Comparison of ENCODE assay signal across 25 cellular contexts in genomic region chr5:82570-82969, GRCh38. TPM values are rescaled to one million over a fixed set of nuclear protein-coding genes. Genes with fewer than 3 reads are reported as not detected.
DNase-seq lines count a peak whose midpoint lies in the region; FAIRE-seq and TF ChIP-seq lines count a peak whose summit lies in the region.
"Had no signal": no experiment of that assay in that cellular context is flagged by ENCODE, and none has a peak within 500 bp of the region (broad histone marks: within the 10 kb centered on the region; RNA-seq: fewer than 3 reads in every experiment).

No MANE protein-coding gene starts in this region.

- peak overlapping the region; percentile 67 for H4K5ac ChIP-seq in H1 (ENCODE audit: insufficient read length, low read depth, low read length)

- no peaks in the 10 kb centered on the region for H3K27me3 Mint-ChIP-seq in Caco-2 (ENCODE audit: insufficient read depth, unreplicated experiment)
- H3K27me3 Mint-ChIP-seq in neural crest cell (ENCODE audit: low read depth), result peaks cover 40% of the 10 kb centered on the region
- H3K27me3 Mint-ChIP-seq in MCF 10A (ENCODE audit: insufficient read depth, unreplicated experiment), result peaks cover 73% of the 10 kb centered on the region

- H3K9ac ChIP-seq in HUES48 (ENCODE audit: low read depth, low read length), result no peak overlapping the region
- H3K9ac ChIP-seq in H1 (replicated peaks in 1 of 4; ENCODE audit: extremely low read depth in 1 of 4, low read depth in 3 of 4, low read length in 3 of 4), result no peak overlapping the region
- H3K9ac ChIP-seq: GM23248 had no signal

- H3K56ac ChIP-seq in H1 (replicated peaks; ENCODE audit: insufficient read length, low read depth, low read length), result no peak overlapping the region

- H3K9me3 Mint-ChIP-seq in Caco-2 (ENCODE audit: unreplicated experiment) (no peaks in the 10 kb centered on the region), neural crest cell (no peaks in the 10 kb centered on the region), MCF 10A (ENCODE audit: unreplicated experiment) (no peaks in the 10 kb centered on the region)
- H3K9me3 Mint-ChIP-seq: activated naive CD4-positive, alpha-beta T cell treated with anti-CD3 and anti-CD28 coated beads, Interleukin-2, amount 50 U/mL, for 24 hours had no signal

- H2BK15ac ChIP-seq in H1 (ENCODE audit: low read length), result no peak overlapping the region

- H3K4ac ChIP-seq in H1 (replicated peaks; ENCODE audit: insufficient read length, low read depth, low read length), result no peak overlapping the region

- H3K4me3 Mint-ChIP-seq in Caco-2 (ENCODE audit: unreplicated experiment), result peak overlapping the region; percentile 47
- H3K4me3 Mint-ChIP-seq in neural crest cell, result no peak overlapping the region
- no peak overlapping the region for H3K4me3 Mint-ChIP-seq in MCF 10A (ENCODE audit: unreplicated experiment)
- H3K4me3 Mint-ChIP-seq: activated naive CD4-positive, alpha-beta T cell treated with anti-CD3 and anti-CD28 coated beads, Interleukin-2, amount 50 U/mL, for 24 hours; naive B cell had no signal

- H4K8ac ChIP-seq in H1 (ENCODE audit: extremely low read depth, insufficient read depth, low read length), result no peak overlapping the region

- H3K27ac ChIP-seq in HUES48 (ENCODE audit: low read depth, low read length) (peak overlapping the region; percentile 39), H1 (ENCODE audit: low read depth, low read length) (no peak overlapping the region; the same call in 1 of the 2 replicates), transverse colon (no peak overlapping the region), PC-9 (no peak overlapping the region)
- H3K27ac ChIP-seq: dorsolateral prefrontal cortex, GM23248, heart left ventricle, pancreas, right lobe of liver had no signal

- peak overlapping the region; percentile 92 for H4K91ac ChIP-seq in H1 (replicated peaks; ENCODE audit: insufficient read length, low read length)

- H3K18ac ChIP-seq in H1 (ENCODE audit: extremely low read depth, low read length), result peak overlapping the region; percentile 87

- peak overlapping the region; percentile 87 for H2BK5ac ChIP-seq in H1 (ENCODE audit: low read depth, low read length)

- TF ChIP-seq POLR2A in H1 (IDR thresholded peaks at IDR 0.05; ENCODE audit: control extremely low read depth in 1 of 2, low read depth in 2 of 2, low read length in 2 of 2) (no peak), transverse colon (IDR thresholded peaks at IDR 0.05) (no peak)

- H2AFZ ChIP-seq in H1 (ENCODE audit: low read length) (no peak overlapping the region), PC-9 (no peak overlapping the region)
- H2AFZ ChIP-seq: GM23248 had no signal

- H3K36me3 Mint-ChIP-seq in Caco-2 (ENCODE audit: insufficient read depth, unreplicated experiment), result no peaks in the 10 kb centered on the region
- H3K36me3 Mint-ChIP-seq in neural crest cell (ENCODE audit: low read depth), result no peaks in the 10 kb centered on the region
- H3K36me3 Mint-ChIP-seq in MCF 10A (ENCODE audit: insufficient read depth, unreplicated experiment), result no peaks in the 10 kb centered on the region
- H3K36me3 Mint-ChIP-seq: activated naive CD4-positive, alpha-beta T cell treated with anti-CD3 and anti-CD28 coated beads, Interleukin-2, amount 50 U/mL, for 24 hours had no signal

- no peak overlapping the region for H3K23ac ChIP-seq in H1 (ENCODE audit: insufficient read length)

- TF ChIP-seq CTCF in Caco-2 (IDR thresholded peaks at IDR 0.05; ENCODE audit: insufficient read depth in 1 of 2, low read depth in 1 of 2, low read length in 1 of 2, severe bottlenecking in 1 of 2, unreplicated experiment in 1 of 2), result no peak
- TF ChIP-seq CTCF in H1 (IDR thresholded peaks at IDR 0.05; ENCODE audit: control extremely low read depth in 1 of 3, insufficient read depth in 1 of 3, low read depth in 1 of 3, low read length in 3 of 3), result no peak
- no peak for TF ChIP-seq CTCF in neural crest cell (conservative IDR thresholded peaks at IDR 0.05)
- no peak for TF ChIP-seq CTCF in MCF 10A (IDR thresholded peaks at IDR 0.05; ENCODE audit: unreplicated experiment)
- TF ChIP-seq CTCF in transverse colon (IDR thresholded peaks at IDR 0.05), result no peak
- TF ChIP-seq CTCF in PC-9 (conservative IDR thresholded peaks at IDR 0.05), result no peak

- H2BK120ac ChIP-seq in H1 (replicated peaks; ENCODE audit: low read depth, low read length), result peak overlapping the region; percentile 21

- H4K20me1 ChIP-seq in H1 (replicated peaks in 1 of 2; ENCODE audit: control insufficient read depth in 1 of 2, insufficient read depth in 2 of 2, low read length in 2 of 2), result peaks cover 0 to 2% of the 10 kb centered on the region in 2 experiments
- no peaks in the 10 kb centered on the region; the same call in 1 of the 2 replicates for H4K20me1 ChIP-seq in PC-9 (ENCODE audit: insufficient read depth)

- TF ChIP-seq EP300 in H1 (IDR thresholded peaks at IDR 0.05; ENCODE audit: borderline replicate concordance in 1 of 2, low read depth in 2 of 2, low read length in 2 of 2) (no peak), transverse colon (IDR thresholded peaks at IDR 0.05; ENCODE audit: low read depth) (no peak)

- no peak for TF ChIP-seq RAD21 in H1 (IDR thresholded peaks at IDR 0.05 in 1 of 2, conservative IDR thresholded peaks at IDR 0.05 in 1 of 2; ENCODE audit: low read depth in 2 of 2, low read length in 2 of 2)

- H3K4me2 ChIP-seq in H1 (ENCODE audit: insufficient read depth in 1 of 2, low read depth in 2 of 2, low read length in 2 of 2) (peak overlapping the region; percentile 42 to 64), PC-9 (no peak overlapping the region)

- intact Hi-C loops in Caco-2 (cut with micrococcal nuclease; ENCODE audit: unreplicated experiment) (no loop called here), MCF 10A (cut with micrococcal nuclease) (no loop called here), transverse colon (cut with DNase I; ENCODE audit: low total_unique reads) (no loop called here), PC-9 (cut with micrococcal nuclease; ENCODE audit: unreplicated experiment) (no loop called here)

- POLR2A ChIA-PET in Caco-2 (lab: Charles Lee) (interaction anchor here (1.0 kb wide), 2 partner anchors 9 to 189 kb away, joined by 4 read pairs; partner anchors contain the start of genes PDCD6 and PLEKHG4B), H1 (lab: Charles Lee; ENCODE audit: partially characterized antibody) (interaction anchor here (0.7 to 5.2 kb wide), 7 partner anchors 8 to 45 kb away, joined by 3 to 65 read pairs (median 4); partner anchors contain the start of gene PLEKHG4B), MCF 10A (lab: Yijun Ruan, JAX) (no interaction called here), PC-9 (lab: Charles Lee; ENCODE audit: unreplicated experiment) (interaction anchor here (0.7 kb wide), 1 partner anchor 239 kb away, joined by 3 read pairs; no protein-coding TSS in a partner anchor)

- peak overlapping the region; percentile 16; the same call in 1 of the 2 replicates for H2BK20ac ChIP-seq in H1 (ENCODE audit: low read length)

- peaks cover 28% of the 10 kb centered on the region for H3K4me1 ChIP-seq in Caco-2
- H3K4me1 ChIP-seq in HUES48 (ENCODE audit: control insufficient read depth, insufficient read depth, low read length), result peaks cover 20% of the 10 kb centered on the region
- peaks cover 3 to 29% (median 19%) of the 10 kb centered on the region in 4 experiments for H3K4me1 ChIP-seq in H1 (replicated peaks in 1 of 4; ENCODE audit: control insufficient read depth in 3 of 4, insufficient read depth in 4 of 4, low read length in 3 of 4)
- H3K4me1 ChIP-seq in transverse colon, result no peaks in the 10 kb centered on the region
- H3K4me1 ChIP-seq in PC-9 (replicated peaks; ENCODE audit: insufficient read depth), result no peaks in the 10 kb centered on the region
- H3K4me1 ChIP-seq: pancreas, right lobe of liver had no signal

- no peak for DNase-seq in Caco-2
- DNase-seq in H1 (ENCODE audit: low read depth in 1 of 2, low spot score in 2 of 2), result no peak
- no peak for DNase-seq in neural crest cell (ENCODE audit: low read depth, low spot score)
- DNase-seq in MCF 10A (ENCODE audit: unreplicated experiment), result no peak
- DNase-seq in transverse colon, result no peak
- no peak for DNase-seq in NCI-H524 (lab: John Stamatoyannopoulos, UW)
- no peak for DNase-seq in PC-9
- DNase-seq: activated CD4-positive, alpha-beta T cell treated with anti-CD3 and anti-CD28 coated beads for 48 hours; DMS79; dorsolateral prefrontal cortex; GM23248; heart left ventricle; left colon; naive B cell; NCI-H1105 treated with DMSO at 0.1 percent for 48 hours; NK-92 treated with Interleukin-12 subunit alpha and Interleukin-12 subunit beta, amount 100 ng/mL, for 24 hours; right lobe of liver; stimulated activated CD4-positive, alpha-beta T cell treated with anti-CD3 and anti-CD28 coated beads, Interleukin-4, amount 100 ng/mL, for 4 hours; stimulated activated naive CD4-positive, alpha-beta T cell had no signal

- CTCF ChIA-PET in Caco-2 (lab: Charles Lee), result interaction anchor here (1.0 to 1.3 kb wide), 2 partner anchors 9 to 105 kb away, joined by 3 to 5 read pairs; partner anchors contain the start of gene PLEKHG4B
- CTCF ChIA-PET in H1 (lab: Charles Lee; ENCODE audit: partially characterized antibody), result no interaction called here
- CTCF ChIA-PET in MCF 10A (lab: Yijun Ruan, JAX), result no interaction called here
- CTCF ChIA-PET in PC-9 (lab: Charles Lee), result no interaction called here

- WGBS in H1 (ENCODE audit: extremely low coverage in 1 of 2, insufficient coverage in 1 of 2, insufficient read length in 1 of 2, insufficient replicate concordance in 2 of 2, low coverage in 1 of 2, low lambda C conversion rate in 2 of 2, missing lambda C conversion rate in 1 of 2), 2 experiments, result 43% methylated on average over 10 of the region's 10 CpGs; no CpG with 5 or more reads in 1 of the 2 experiments
- WGBS in transverse colon (ENCODE audit: low coverage in 1 of 2), 2 donors, result 60 to 64% methylated on average over 6 to 10 of the region's 10 CpGs

- no peak overlapping the region for H3K14ac ChIP-seq in H1 (ENCODE audit: insufficient read length)

- no peaks in the 10 kb centered on the region for H3K79me2 ChIP-seq in H1 (ENCODE audit: control insufficient read depth in 1 of 2, insufficient read depth in 2 of 2, low read length in 2 of 2)
- no peaks in the 10 kb centered on the region for H3K79me2 ChIP-seq in PC-9 (ENCODE audit: low read depth)

- no peak for FAIRE-seq in H1 (lab: Jason Lieb, UNC)
- FAIRE-seq: pancreas had no signal

- H3K27me3 ChIP-seq in Caco-2 (replicated peaks; ENCODE audit: control insufficient read depth, insufficient read depth, low read length), result no peaks in the 10 kb centered on the region
- H3K27me3 ChIP-seq in HUES48 (ENCODE audit: control insufficient read depth, insufficient read depth, low read length), result no peaks in the 10 kb centered on the region
- no peaks in the 10 kb centered on the region; a peak in 1 of 7 replicates for H3K27me3 ChIP-seq in H1 (replicated peaks in 1 of 4; ENCODE audit: control insufficient read depth in 3 of 4, extremely low read depth in 1 of 4, insufficient read depth in 3 of 4, low read length in 3 of 4)
- peaks cover 12% of the 10 kb centered on the region for H3K27me3 ChIP-seq in transverse colon
- H3K27me3 ChIP-seq in PC-9 (ENCODE audit: insufficient read depth, low read depth), result peaks cover 78% of the 10 kb centered on the region
- H3K27me3 ChIP-seq: pancreas, right lobe of liver had no signal

- in situ Hi-C loops in transverse colon (cut with MboI; ENCODE audit: low pct_ligation_motif_present in 1 of 4, low pct_unique_long_range_greater_than_20kb in 1 of 4, low sequenced_read_pairs in 3 of 4), result no loop called here

- H3K36me3 ChIP-seq in Caco-2 (ENCODE audit: control insufficient read depth, insufficient read depth, low read length) (no peaks in the 10 kb centered on the region), HUES48 (ENCODE audit: control insufficient read depth, insufficient read depth, low read length) (no peaks in the 10 kb centered on the region), H1 (ENCODE audit: control insufficient read depth in 2 of 4, insufficient read depth in 4 of 4, low read length in 3 of 4) (no peaks in the 10 kb centered on the region), transverse colon (no peaks in the 10 kb centered on the region), PC-9 (ENCODE audit: low read depth) (no peaks in the 10 kb centered on the region)
- H3K36me3 ChIP-seq: heart left ventricle, pancreas, right lobe of liver had no signal

- H3K4me1 Mint-ChIP-seq in Caco-2 (ENCODE audit: low read depth, unreplicated experiment), result peaks cover 53% of the 10 kb centered on the region
- peaks cover 37% of the 10 kb centered on the region for H3K4me1 Mint-ChIP-seq in neural crest cell
- no peaks in the 10 kb centered on the region for H3K4me1 Mint-ChIP-seq in MCF 10A (ENCODE audit: insufficient read depth, unreplicated experiment)
- H3K4me1 Mint-ChIP-seq: activated naive CD4-positive, alpha-beta T cell treated with anti-CD3 and anti-CD28 coated beads, Interleukin-2, amount 50 U/mL, for 24 hours had no signal

- BruUV-seq in Caco-2 (replicated peaks; lab: Mats Ljungman, UMichigan) (TSS peak; percentile 90), MCF 10A (replicated peaks; lab: Mats Ljungman, UMichigan) (no TSS peak), PC-9 (replicated peaks; lab: Mats Ljungman, UMichigan) (no TSS peak)

- H3K9me2 ChIP-seq in PC-9 (ENCODE audit: insufficient read depth), result no peaks in the 10 kb centered on the region

- peak overlapping the region; percentile 91 for H3K27ac Mint-ChIP-seq in Caco-2 (ENCODE audit: unreplicated experiment)
- H3K27ac Mint-ChIP-seq in neural crest cell (ENCODE audit: unreplicated experiment), result peak overlapping the region; percentile 44
- H3K27ac Mint-ChIP-seq in MCF 10A (ENCODE audit: low read depth, unreplicated experiment), result no peak overlapping the region
- H3K27ac Mint-ChIP-seq: activated naive CD4-positive, alpha-beta T cell treated with anti-CD3 and anti-CD28 coated beads, Interleukin-2, amount 50 U/mL, for 24 hours had no signal

- H3K23me2 ChIP-seq in H1 (ENCODE audit: low read depth, low read length), result no peaks in the 10 kb centered on the region

- H3K9me3 ChIP-seq in Caco-2 (no peaks in the 10 kb centered on the region), HUES48 (ENCODE audit: control insufficient read depth, insufficient read depth, low read length) (no peaks in the 10 kb centered on the region), H1 (ENCODE audit: insufficient read depth in 2 of 2, low read depth in 1 of 2, low read length in 1 of 2) (no peaks in the 10 kb centered on the region), transverse colon (no peaks in the 10 kb centered on the region), PC-9 (ENCODE audit: insufficient read depth, low read depth) (no peaks in the 10 kb centered on the region)
- H3K9me3 ChIP-seq: heart left ventricle, pancreas, right lobe of liver had no signal

- H2BK12ac ChIP-seq in H1 (ENCODE audit: low read depth, low read length), result peak overlapping the region; percentile 92

- no peaks in the 10 kb centered on the region for H3F3A ChIP-seq in PC-9 (ENCODE audit: insufficient read depth, low read depth)

- peaks cover 2% of the 10 kb centered on the region; the same call in 1 of the 2 replicates for H3K79me1 ChIP-seq in H1 (ENCODE audit: low read depth, low read length)

- no peak overlapping the region for H3K4me3 ChIP-seq in Caco-2 (ENCODE audit: low read depth, low read length)
- peak overlapping the region; percentile 16; the same call in 1 of the 2 replicates for H3K4me3 ChIP-seq in HUES48 (ENCODE audit: low read depth, low read length)
- peak overlapping the region in 3 of 4 experiments; percentile 27 to 41 (median 29); a peak in 3 of 8 replicates for H3K4me3 ChIP-seq in H1 (ENCODE audit: extremely low read depth in 1 of 4, insufficient read depth in 2 of 4, low read depth in 3 of 4, low read length in 4 of 4)
- no peak overlapping the region for H3K4me3 ChIP-seq in transverse colon
- H3K4me3 ChIP-seq in PC-9, result no peak overlapping the region
- H3K4me3 ChIP-seq: dorsolateral prefrontal cortex, GM23248, heart left ventricle, pancreas, right lobe of liver had no signal

- peak overlapping the region; percentile 45 for H2AK5ac ChIP-seq in H1 (ENCODE audit: low read depth, low read length)

RNA-seq across cellular contexts. Expression of gene PLEKHG4B, which starts 9.4 kb away (rescaled TPM):
- total RNA-seq in Caco-2 (2022), result 15.0 TPM in 2 replicates
- total RNA-seq in H1 (2021; fragmentation: NEBNext Ultra II Directional; extraction: Animal tissue kit (Norgen Biotek cat#: 25700)), result 42.9 and 43.6 TPM in 2 replicates
- 31.1 and 35.1 TPM in 2 replicates for polyA plus RNA-seq in H1 (2011; rRNA removed)
- polyA plus RNA-seq in H1 (2011; cell fraction: cytosol; rRNA removed), result 27.6 TPM
- 88.3 TPM for polyA plus RNA-seq in H1 (2011; cell fraction: nucleus; rRNA removed)
- 26.7 to 37.9 TPM (median 36.4 TPM) in 4 replicates for polyA plus RNA-seq in H1 (2012, experiment 1 of 2)
- 21.7 TPM for polyA plus RNA-seq in H1 (2012, experiment 2 of 2)
- polyA plus RNA-seq in H1 (2013, experiment 1 of 2), result 30.4 TPM
- polyA plus RNA-seq in H1 (2013, experiment 2 of 2), result 26.1 TPM
- 22.7 and 25.5 TPM in 2 replicates for polyA minus RNA-seq in H1 (2011; rRNA and poly(A)+ RNA removed)
- 19.9 TPM for polyA minus RNA-seq in H1 (2011; cell fraction: cytosol; rRNA and poly(A)+ RNA removed)
- polyA minus RNA-seq in H1 (2011; cell fraction: nucleus; rRNA and poly(A)+ RNA removed), result 28.8 TPM
- 21.7 and 22.0 TPM in 2 replicates for total RNA-seq in neural crest cell
- not detected in 2 replicates for total RNA-seq in MCF 10A (2022)
- under 1 TPM in 3 of 4 donors, not detected in 1; under 0.01 to 0.40 (median under 0.01) TPM for total RNA-seq in transverse colon
- total RNA-seq in PC-9 (2021), result not detected in 2 replicates
- total RNA-seq: GM23248; mesenteric fat pad; NCI-H460; T-helper 1 cell treated with Interleukin-12 subunit alpha and Interleukin-12 subunit beta and Interleukin-4 antibody, amounts not matched to agents 30 ng/mL and 1 ng/mL, for 36 hours had no signal
- polyA plus RNA-seq: GM23248, heart left ventricle had no signal

Comparison
In these comparisons a context has a peak if more than half of its experiments do, and no peak if none do; other contexts are left out.
1. H3K4me3 ChIP-seq: peak in HUES48 (single experiment) and H1 (3 of 4); none in Caco-2 (single experiment), transverse colon (0 of 4) and PC-9 (single experiment).
2. RNA of gene PLEKHG4B, which starts 9.4 kb away (total RNA-seq): 42.9 to 43.6 TPM in H1, 21.7 to 22.0 TPM in neural crest cell and 15.0 TPM in Caco-2; not detected in MCF 10A, under 0.01 to 0.40 TPM in transverse colon and not detected in PC-9; every median in the first group is over 10 times any median in the second.